Comparison of ENCODE assay signal across 8 cellular contexts in the genomic region with DNA sequence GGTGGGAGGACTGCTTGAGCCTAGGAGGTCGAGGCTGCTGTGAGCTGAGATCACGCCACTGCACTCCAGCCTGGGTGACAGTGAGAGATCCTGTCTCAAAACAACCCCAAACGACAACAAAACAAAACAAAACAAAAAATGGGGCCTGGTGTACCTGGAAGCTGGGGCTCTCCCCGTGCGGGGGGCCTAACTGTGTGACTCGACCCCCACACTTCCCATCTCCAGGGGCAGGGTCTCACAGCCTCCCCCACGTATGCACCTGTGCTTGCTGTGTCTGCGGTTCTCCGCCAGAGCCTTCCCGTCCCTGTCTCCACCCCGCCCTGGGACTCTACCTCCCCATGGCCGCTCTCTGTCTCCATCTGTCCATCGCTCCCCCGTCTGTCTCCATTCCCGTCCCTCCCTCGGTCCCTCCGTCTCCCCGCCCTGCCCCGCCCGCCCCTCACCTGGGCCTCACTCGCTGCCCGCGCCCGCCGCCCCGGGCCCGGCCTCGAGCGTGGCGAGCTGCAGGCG. TPM values are rescaled to one million over a fixed set of nuclear protein-coding genes. Genes with fewer than 3 reads are reported as not detected.
DNase-seq lines count a peak whose midpoint lies in the region; ATAC-seq, FAIRE-seq and TF ChIP-seq lines count a peak whose summit lies in the region.

No MANE protein-coding gene starts in this region.

- peaks cover 29% of the 10 kb centered on the region for H3K79me2 ChIP-seq in HepG2 (ENCODE audit: insufficient read depth, low read length)

- peaks cover 16 to 36% (median 29%) of the 10 kb centered on the region in 4 donors for H3K4me1 ChIP-seq in liver (ENCODE audit: control insufficient read depth in 4 of 4, insufficient read depth in 4 of 4, low read length in 3 of 4)
- peaks cover 33% of the 10 kb centered on the region for H3K4me1 ChIP-seq in HepG2 (ENCODE audit: insufficient read depth, low read length)
- H3K4me1 ChIP-seq in uterus: peaks cover 17 to 25% of the 10 kb centered on the region in 2 donors

- peak overlapping the region; percentile 93 for H3K27ac Mint-ChIP-seq in activated naive CD8-positive, alpha-beta T cell

- H3K9ac ChIP-seq in liver (ENCODE audit: low read depth in 1 of 2, low read length in 2 of 2) (no peak overlapping the region), HepG2 (ENCODE audit: insufficient read depth, low read depth, low read length) (no peak overlapping the region)

- no peak for DNase-seq in HepG2 (ENCODE audit: low spot score)
- DNase-seq in lower leg skin (ENCODE audit: low spot score in 2 of 2): no peak
- no peak for DNase-seq in uterus
- DNase-seq in hepatic stellate cell (ENCODE audit: low spot score): no peak

- no peak overlapping the region for H3K27ac ChIP-seq in liver (ENCODE audit: low read depth in 1 of 2, low read length in 2 of 2)
- H3K27ac ChIP-seq in HepG2 (ENCODE audit: extremely low read length, insufficient read depth, low read length): no peak overlapping the region
- H3K27ac ChIP-seq in uterus: peak overlapping the region; percentile 78 to 97

- no peak for TF ChIP-seq CTCF in liver (IDR thresholded peaks at IDR 0.05; ENCODE audit: low read depth, low read length, missing input control)
- no peak for TF ChIP-seq CTCF in HepG2 (CRISPR knock-in tag; IDR thresholded peaks at IDR 0.05)
- TF ChIP-seq CTCF in lower leg skin (IDR thresholded peaks at IDR 0.05): no peak
- no peak for TF ChIP-seq CTCF in uterus (IDR thresholded peaks at IDR 0.05)

- intact Hi-C loops in HepG2 (cut with micrococcal nuclease; ENCODE audit: unreplicated experiment): no loop called here
- intact Hi-C loops in lower leg skin (cut with DNase I; ENCODE audit: low total_unique reads): no loop called here
- intact Hi-C loops in uterus (cut with DNase I; ENCODE audit: low total_unique reads): loop anchor here (5.0 kb wide), 1 partner anchor 81 kb away; no protein-coding TSS in a partner anchor

- no peaks in the 10 kb centered on the region for H3K9me3 Mint-ChIP-seq in activated naive CD8-positive, alpha-beta T cell (ENCODE audit: low read depth)

- BruUV-seq in HepG2 (replicated peaks; lab: Mats Ljungman, UMichigan): no TSS peak

- no peak for TF ChIP-seq POLR2A in HepG2 (IDR thresholded peaks at IDR 0.05; ENCODE audit: insufficient read depth in 1 of 2, low read depth in 2 of 2, low read length in 2 of 2)
- no peak for TF ChIP-seq POLR2A in lower leg skin (IDR thresholded peaks at IDR 0.05)
- TF ChIP-seq POLR2A in uterus (IDR thresholded peaks at IDR 0.05): no peak

- ATAC-seq in HepG2 (no peak), GM18861 (IDR thresholded peaks at IDR 0.05; ENCODE audit: unreplicated experiment) (no peak), GM18868 (IDR thresholded peaks at IDR 0.05; ENCODE audit: unreplicated experiment) (no peak)

- H3K27me3 Mint-ChIP-seq in activated naive CD8-positive, alpha-beta T cell: no peaks in the 10 kb centered on the region

- H3K27me3 ChIP-seq in liver (ENCODE audit: control insufficient read depth in 4 of 4, insufficient read depth in 4 of 4, low read length in 3 of 4) (peaks cover 0 to under 1% (median 0%) of the 10 kb centered on the region in 4 donors), HepG2 (ENCODE audit: control insufficient read depth in 1 of 2, insufficient read depth in 2 of 2, low read length in 2 of 2) (no peaks in the 10 kb centered on the region; a peak in 1 of 5 replicates), uterus (no peaks in the 10 kb centered on the region)

- no peak for FAIRE-seq in HepG2 (lab: Jason Lieb, UNC)

- no peak overlapping the region for H2AFZ ChIP-seq in HepG2 (ENCODE audit: low read length)

- peak overlapping the region; percentile 88 for H3K4me3 Mint-ChIP-seq in activated naive CD8-positive, alpha-beta T cell

- TF ChIP-seq RAD21 in liver (IDR thresholded peaks at IDR 0.05): no peak
- TF ChIP-seq RAD21 in HepG2 (CRISPR knock-in tag; IDR thresholded peaks at IDR 0.05): no peak

- peaks cover 32% of the 10 kb centered on the region for H3K4me1 Mint-ChIP-seq in activated naive CD8-positive, alpha-beta T cell (ENCODE audit: low read depth)

- 13% methylated on average over 31 of the region's 31 CpGs for WGBS in liver
- WGBS in HepG2 (ENCODE audit: low lambda C conversion rate): 95% methylated on average over 27 of the region's 31 CpGs
- 11 to 12% methylated on average over 28 to 31 of the region's 31 CpGs for WGBS in lower leg skin, 2 donors

- TF ChIP-seq EP300 in HepG2 (IDR thresholded peaks at IDR 0.05; ENCODE audit: low read depth in 2 of 2, low read length in 2 of 2) (no peak), HepG2 (CRISPR knock-in tag; IDR thresholded peaks at IDR 0.05; ENCODE audit: borderline replicate concordance) (no peak)

- CTCF ChIA-PET in HepG2 (lab: Yijun Ruan, JAX; ENCODE audit: low intra/inter-chr PET ratio, low total read pairs): no interaction called here

- POLR2A ChIA-PET in HepG2 (lab: Yijun Ruan, JAX): interaction anchor here (1.3 kb wide), 1 partner anchor 49 kb away, joined by 4 read pairs; no protein-coding TSS in a partner anchor

- H3K4me3 ChIP-seq in liver (ENCODE audit: low read depth in 1 of 3, low read length in 3 of 3) (peak overlapping the region in 2 of 3 donors; percentile 34 to 71), HepG2 (replicated peaks in 1 of 3; ENCODE audit: insufficient read depth in 1 of 3, low read depth in 2 of 3, low read length in 3 of 3) (no peak overlapping the region), lower leg skin (ENCODE audit: low read depth, poor library complexity, severe bottlenecking) (peak overlapping the region; percentile 6), uterus (peak overlapping the region in 1 of 2 donors; percentile 43)

- no peak overlapping the region for H3K4me2 ChIP-seq in HepG2 (ENCODE audit: low read depth, low read length)

- peaks cover 13% of the 10 kb centered on the region for H3K36me3 Mint-ChIP-seq in activated naive CD8-positive, alpha-beta T cell

- peaks cover 5 to 12% (median 7%) of the 10 kb centered on the region in 4 donors for H3K36me3 ChIP-seq in liver (ENCODE audit: control insufficient read depth in 4 of 4, insufficient read depth in 3 of 4, low read depth in 1 of 4, low read length in 3 of 4)
- H3K36me3 ChIP-seq in HepG2 (replicated peaks in 1 of 2; ENCODE audit: control insufficient read depth in 1 of 2, insufficient read depth in 2 of 2, low read length in 2 of 2): peaks cover 7 to 17% of the 10 kb centered on the region in 2 experiments
- no peaks in the 10 kb centered on the region for H3K36me3 ChIP-seq in uterus

- H4K20me1 ChIP-seq in HepG2 (ENCODE audit: insufficient read depth, low read length): peaks cover 25% of the 10 kb centered on the region

- in situ Hi-C loops in HepG2 (cut with HindIII; ENCODE audit: extremely low pct_ligation_motif_present, low pct_unique_long_range_greater_than_20kb): no loop called here

- H3K9me3 ChIP-seq in liver (ENCODE audit: control insufficient read depth in 4 of 4, low read length in 3 of 4) (no peaks in the 10 kb centered on the region), HepG2 (ENCODE audit: low read length) (no peaks in the 10 kb centered on the region), uterus (no peaks in the 10 kb centered on the region)

RNA-seq across cellular contexts. Expression of a gene that starts 0.8 kb away (rescaled TPM):
- total RNA-seq in liver: under 1 TPM; 0.08 to 0.47 TPM
- polyA plus RNA-seq in liver: under 1 TPM; 0.47 to 0.54 TPM
- not detected in 2 replicates for total RNA-seq in HepG2 (2016; rRNA removed; fragmentation: Illumina TruSeq; extraction: Trizol)
- not detected in 2 replicates for total RNA-seq in HepG2 (2016; cell fraction: cytosol; rRNA removed; fragmentation: Illumina TruSeq; extraction: Trizol; ENCODE audit: low read depth)
- total RNA-seq in HepG2 (2016; cell fraction: insoluble cytoplasmic fraction; rRNA removed; fragmentation: Illumina TruSeq; extraction: Trizol): not detected in 2 replicates
- total RNA-seq in HepG2 (2016; cell fraction: membrane; rRNA removed; fragmentation: Illumina TruSeq; extraction: Trizol): 0.25 TPM in 1 of 2 replicates, not detected in the other
- total RNA-seq in HepG2 (2016; cell fraction: nucleus; rRNA removed; fragmentation: Illumina TruSeq; extraction: Trizol): not detected in 2 replicates
- not detected in 2 replicates for polyA plus RNA-seq in HepG2 (2011; rRNA removed)
- polyA plus RNA-seq in HepG2 (2011; cell fraction: cytosol; rRNA removed): 0.05 and 0.08 TPM in 2 replicates
- 0.23 TPM in 1 of 2 replicates, not detected in the other for polyA plus RNA-seq in HepG2 (2011; cell fraction: nucleus; rRNA removed)
- polyA plus RNA-seq in HepG2 (2012): 0.16 TPM in 1 of 2 replicates, not detected in the other
- not detected in 2 replicates for polyA plus RNA-seq in HepG2 (2016; cell fraction: cytosol; fragmentation: Illumina TruSeq; extraction: Trizol; ENCODE audit: low read depth)
- polyA plus RNA-seq in HepG2 (2016; cell fraction: insoluble cytoplasmic fraction; fragmentation: Illumina TruSeq; extraction: Trizol; ENCODE audit: low read depth): not detected in 2 replicates
- not detected in 2 replicates for polyA plus RNA-seq in HepG2 (2016; cell fraction: membrane; fragmentation: Illumina TruSeq; extraction: Trizol; ENCODE audit: low read depth)
- polyA plus RNA-seq in HepG2 (2016; cell fraction: nucleus; fragmentation: Illumina TruSeq; extraction: Trizol; ENCODE audit: insufficient read depth, low read depth): not detected in 2 replicates
- 0.14 and 1.4 TPM in 2 replicates for polyA minus RNA-seq in HepG2 (2011; rRNA and poly(A)+ RNA removed; ENCODE audit: low replicate concordance)
- 1.1 TPM in 1 of 2 replicates, not detected in the other for polyA minus RNA-seq in HepG2 (2011; cell fraction: cytosol; rRNA and poly(A)+ RNA removed)
- polyA minus RNA-seq in HepG2 (2011; cell fraction: nucleus; rRNA and poly(A)+ RNA removed): not detected in 2 replicates
- 10 to 100 TPM; 32.2 to 61.6 (median 47.5) TPM for total RNA-seq in lower leg skin
- total RNA-seq in uterus: 1 to 10 TPM in 1 of 4 donors, under 1 TPM in 1, not detected in 2; 0.83 to 2.3 TPM

RNA-seq across cellular contexts. Expression of a gene that starts 2.4 kb away (rescaled TPM):
- total RNA-seq in liver (100 to 1,000 TPM; 116 to 150 TPM), HepG2 (2016; rRNA removed; fragmentation: Illumina TruSeq; extraction: Trizol) (105 and 149 TPM in 2 replicates), lower leg skin (100 to 1,000 TPM; 466 to 875 (median 590) TPM), uterus (1,000 to 10,000 TPM in 1 of 4 donors, 100 to 1,000 TPM in 2, 10 to 100 TPM in 1; 20.7 to 1,084 (median 431) TPM)
- polyA plus RNA-seq in liver (100 to 1,000 TPM; 177 to 535 TPM), HepG2 (2011; rRNA removed) (420 and 501 TPM in 2 replicates)
- 153 and 170 TPM in 2 replicates for total RNA-seq in HepG2 (2016; cell fraction: cytosol; rRNA removed; fragmentation: Illumina TruSeq; extraction: Trizol; ENCODE audit: low read depth)
- total RNA-seq in HepG2 (2016; cell fraction: insoluble cytoplasmic fraction; rRNA removed; fragmentation: Illumina TruSeq; extraction: Trizol): 106 and 135 TPM in 2 replicates
- 327 and 344 TPM in 2 replicates for total RNA-seq in HepG2 (2016; cell fraction: membrane; rRNA removed; fragmentation: Illumina TruSeq; extraction: Trizol)
- total RNA-seq in HepG2 (2016; cell fraction: nucleus; rRNA removed; fragmentation: Illumina TruSeq; extraction: Trizol): 60.8 and 85.5 TPM in 2 replicates
- polyA plus RNA-seq in HepG2 (2011; cell fraction: cytosol; rRNA removed): 1,012 and 1,230 TPM in 2 replicates
- 415 and 421 TPM in 2 replicates for polyA plus RNA-seq in HepG2 (2011; cell fraction: nucleus; rRNA removed)
- 1,382 and 1,551 TPM in 2 replicates for polyA plus RNA-seq in HepG2 (2012)
- polyA plus RNA-seq in HepG2 (2016; cell fraction: cytosol; fragmentation: Illumina TruSeq; extraction: Trizol; ENCODE audit: low read depth): 3,340 and 3,836 TPM in 2 replicates
- polyA plus RNA-seq in HepG2 (2016; cell fraction: insoluble cytoplasmic fraction; fragmentation: Illumina TruSeq; extraction: Trizol; ENCODE audit: low read depth): 1,089 and 1,394 TPM in 2 replicates
- polyA plus RNA-seq in HepG2 (2016; cell fraction: membrane; fragmentation: Illumina TruSeq; extraction: Trizol; ENCODE audit: low read depth): 4,357 and 4,654 TPM in 2 replicates
- polyA plus RNA-seq in HepG2 (2016; cell fraction: nucleus; fragmentation: Illumina TruSeq; extraction: Trizol; ENCODE audit: insufficient read depth, low read depth): 818 and 840 TPM in 2 replicates
- 599 and 837 TPM in 2 replicates for polyA minus RNA-seq in HepG2 (2011; rRNA and poly(A)+ RNA removed; ENCODE audit: low replicate concordance)
- 814 and 829 TPM in 2 replicates for polyA minus RNA-seq in HepG2 (2011; cell fraction: cytosol; rRNA and poly(A)+ RNA removed)
- 93.3 and 130 TPM in 2 replicates for polyA minus RNA-seq in HepG2 (2011; cell fraction: nucleus; rRNA and poly(A)+ RNA removed)

RNA-seq across cellular contexts. Expression of a gene that starts 6.7 kb away (rescaled TPM):
- total RNA-seq in liver (not detected), HepG2 (2016; rRNA removed; fragmentation: Illumina TruSeq; extraction: Trizol) (0.35 TPM in 1 of 2 replicates, not detected in the other), lower leg skin (not detected), uterus (1 to 10 TPM in 1 of 4 donors, not detected in 3; 1.1 TPM)
- polyA plus RNA-seq in liver (not detected), HepG2 (2011; rRNA removed) (0.83 and 1.6 TPM in 2 replicates)
- 0.81 TPM in 1 of 2 replicates, not detected in the other for total RNA-seq in HepG2 (2016; cell fraction: cytosol; rRNA removed; fragmentation: Illumina TruSeq; extraction: Trizol; ENCODE audit: low read depth)
- 0.37 and 0.43 TPM in 2 replicates for total RNA-seq in HepG2 (2016; cell fraction: insoluble cytoplasmic fraction; rRNA removed; fragmentation: Illumina TruSeq; extraction: Trizol)
- total RNA-seq in HepG2 (2016; cell fraction: membrane; rRNA removed; fragmentation: Illumina TruSeq; extraction: Trizol): 0.59 and 0.72 TPM in 2 replicates
- total RNA-seq in HepG2 (2016; cell fraction: nucleus; rRNA removed; fragmentation: Illumina TruSeq; extraction: Trizol): not detected in 2 replicates
- polyA plus RNA-seq in HepG2 (2011; cell fraction: cytosol; rRNA removed): 1.1 and 1.9 TPM in 2 replicates
- polyA plus RNA-seq in HepG2 (2011; cell fraction: nucleus; rRNA removed): 3.0 and 3.8 TPM in 2 replicates
- 1.3 and 1.4 TPM in 2 replicates for polyA plus RNA-seq in HepG2 (2012)
- 0.54 and 1.0 TPM in 2 replicates for polyA plus RNA-seq in HepG2 (2016; cell fraction: cytosol; fragmentation: Illumina TruSeq; extraction: Trizol; ENCODE audit: low read depth)
- polyA plus RNA-seq in HepG2 (2016; cell fraction: insoluble cytoplasmic fraction; fragmentation: Illumina TruSeq; extraction: Trizol; ENCODE audit: low read depth): 0.67 and 0.95 TPM in 2 replicates
- polyA plus RNA-seq in HepG2 (2016; cell fraction: membrane; fragmentation: Illumina TruSeq; extraction: Trizol; ENCODE audit: low read depth): not detected in 2 replicates
- polyA plus RNA-seq in HepG2 (2016; cell fraction: nucleus; fragmentation: Illumina TruSeq; extraction: Trizol; ENCODE audit: insufficient read depth, low read depth): 1.3 TPM in 1 of 2 replicates, not detected in the other
- 0.30 TPM in 1 of 2 replicates, not detected in the other for polyA minus RNA-seq in HepG2 (2011; rRNA and poly(A)+ RNA removed; ENCODE audit: low replicate concordance)
- not detected in 2 replicates for polyA minus RNA-seq in HepG2 (2011; cell fraction: cytosol; rRNA and poly(A)+ RNA removed)
- not detected in 2 replicates for polyA minus RNA-seq in HepG2 (2011; cell fraction: nucleus; rRNA and poly(A)+ RNA removed)

RNA-seq across cellular contexts. Expression of a gene that starts 13.1 kb away (rescaled TPM):
- total RNA-seq in liver (not detected), HepG2 (2016; rRNA removed; fragmentation: Illumina TruSeq; extraction: Trizol) (2.9 and 3.0 TPM in 2 replicates), lower leg skin (under 1 TPM in 3 of 4 donors, not detected in 1; 0.23 to 0.68 (median 0.46) TPM), uterus (1 to 10 TPM in 1 of 4 donors, not detected in 3; 1.6 TPM)
- polyA plus RNA-seq in liver (not detected), HepG2 (2011; rRNA removed) (2.5 and 4.5 TPM in 2 replicates)
- total RNA-seq in HepG2 (2016; cell fraction: cytosol; rRNA removed; fragmentation: Illumina TruSeq; extraction: Trizol; ENCODE audit: low read depth): 3.4 and 3.8 TPM in 2 replicates
- 1.8 and 3.5 TPM in 2 replicates for total RNA-seq in HepG2 (2016; cell fraction: insoluble cytoplasmic fraction; rRNA removed; fragmentation: Illumina TruSeq; extraction: Trizol)
- 6.4 and 6.5 TPM in 2 replicates for total RNA-seq in HepG2 (2016; cell fraction: membrane; rRNA removed; fragmentation: Illumina TruSeq; extraction: Trizol)
- total RNA-seq in HepG2 (2016; cell fraction: nucleus; rRNA removed; fragmentation: Illumina TruSeq; extraction: Trizol): 1.9 and 2.4 TPM in 2 replicates
- 2.8 and 3.0 TPM in 2 replicates for polyA plus RNA-seq in HepG2 (2011; cell fraction: cytosol; rRNA removed)
- 5.1 and 7.0 TPM in 2 replicates for polyA plus RNA-seq in HepG2 (2011; cell fraction: nucleus; rRNA removed)
- polyA plus RNA-seq in HepG2 (2012): 0.95 and 4.9 TPM in 2 replicates
- polyA plus RNA-seq in HepG2 (2016; cell fraction: cytosol; fragmentation: Illumina TruSeq; extraction: Trizol; ENCODE audit: low read depth): 3.0 and 3.3 TPM in 2 replicates
- polyA plus RNA-seq in HepG2 (2016; cell fraction: insoluble cytoplasmic fraction; fragmentation: Illumina TruSeq; extraction: Trizol; ENCODE audit: low read depth): 2.0 and 2.8 TPM in 2 replicates
- 3.5 and 3.7 TPM in 2 replicates for polyA plus RNA-seq in HepG2 (2016; cell fraction: membrane; fragmentation: Illumina TruSeq; extraction: Trizol; ENCODE audit: low read depth)
- polyA plus RNA-seq in HepG2 (2016; cell fraction: nucleus; fragmentation: Illumina TruSeq; extraction: Trizol; ENCODE audit: insufficient read depth, low read depth): 3.7 and 4.1 TPM in 2 replicates
- polyA minus RNA-seq in HepG2 (2011; rRNA and poly(A)+ RNA removed; ENCODE audit: low replicate concordance): 0.89 and 2.4 TPM in 2 replicates
- polyA minus RNA-seq in HepG2 (2011; cell fraction: cytosol; rRNA and poly(A)+ RNA removed): 2.2 and 2.6 TPM in 2 replicates
- polyA minus RNA-seq in HepG2 (2011; cell fraction: nucleus; rRNA and poly(A)+ RNA removed): 0.62 and 0.77 TPM in 2 replicates

RNA-seq across cellular contexts. Expression of a gene that starts 20.3 kb away (rescaled TPM):
- not detected for total RNA-seq in liver
- not detected for polyA plus RNA-seq in liver
- not detected in 2 replicates for total RNA-seq in HepG2 (2016; rRNA removed; fragmentation: Illumina TruSeq; extraction: Trizol)
- total RNA-seq in HepG2 (2016; cell fraction: cytosol; rRNA removed; fragmentation: Illumina TruSeq; extraction: Trizol; ENCODE audit: low read depth): not detected in 2 replicates
- total RNA-seq in HepG2 (2016; cell fraction: insoluble cytoplasmic fraction; rRNA removed; fragmentation: Illumina TruSeq; extraction: Trizol): not detected in 2 replicates
- not detected in 2 replicates for total RNA-seq in HepG2 (2016; cell fraction: membrane; rRNA removed; fragmentation: Illumina TruSeq; extraction: Trizol)
- total RNA-seq in HepG2 (2016; cell fraction: nucleus; rRNA removed; fragmentation: Illumina TruSeq; extraction: Trizol): not detected in 2 replicates
- 0.03 TPM in 1 of 2 replicates, not detected in the other for polyA plus RNA-seq in HepG2 (2011; rRNA removed)
- polyA plus RNA-seq in HepG2 (2011; cell fraction: cytosol; rRNA removed): not detected in 2 replicates
- polyA plus RNA-seq in HepG2 (2011; cell fraction: nucleus; rRNA removed): 0.31 and 0.59 TPM in 2 replicates
- polyA plus RNA-seq in HepG2 (2012): 0.09 TPM in 1 of 2 replicates, not detected in the other
- polyA plus RNA-seq in HepG2 (2016; cell fraction: cytosol; fragmentation: Illumina TruSeq; extraction: Trizol; ENCODE audit: low read depth): not detected in 2 replicates
- polyA plus RNA-seq in HepG2 (2016; cell fraction: insoluble cytoplasmic fraction; fragmentation: Illumina TruSeq; extraction: Trizol; ENCODE audit: low read depth): not detected in 2 replicates
- polyA plus RNA-seq in HepG2 (2016; cell fraction: membrane; fragmentation: Illumina TruSeq; extraction: Trizol; ENCODE audit: low read depth): not detected in 2 replicates
- not detected in 2 replicates for polyA plus RNA-seq in HepG2 (2016; cell fraction: nucleus; fragmentation: Illumina TruSeq; extraction: Trizol; ENCODE audit: insufficient read depth, low read depth)
- polyA minus RNA-seq in HepG2 (2011; rRNA and poly(A)+ RNA removed; ENCODE audit: low replicate concordance): not detected in 2 replicates
- polyA minus RNA-seq in HepG2 (2011; cell fraction: cytosol; rRNA and poly(A)+ RNA removed): not detected in 2 replicates
- polyA minus RNA-seq in HepG2 (2011; cell fraction: nucleus; rRNA and poly(A)+ RNA removed): 0.25 TPM in 1 of 2 replicates, not detected in the other
- total RNA-seq in lower leg skin: not detected
- under 1 TPM in 1 of 4 donors, not detected in 3; 0.18 TPM for total RNA-seq in uterus

Comparison
In these comparisons a context has a peak if more than half of its experiments do, and no peak if none do; other contexts are left out.
1. H3K4me3 ChIP-seq: peak in liver (2 of 3) and lower leg skin (single experiment); none in HepG2 (0 of 3).
2. H3K27ac ChIP-seq: peak in uterus (2 of 2); none in liver (0 of 2) and HepG2 (single experiment).
3. RNA of a gene that starts 0.8 kb away (total RNA-seq): 32.2 to 61.6 TPM in lower leg skin; 0.83 to 2.3 TPM in uterus, 0.08 to 0.47 TPM in liver and 0.25 TPM in HepG2; every median in the first group is over 10 times any median in the second.